10 cellular contexts compared by ENCODE assay signal in genomic region chrX:123835661-123836371, GRCh38. TPM values are rescaled to one million over a fixed set of nuclear protein-coding genes. Genes with fewer than 3 reads are reported as not detected.
DNase-seq lines count a peak whose midpoint lies in the region; ATAC-seq and TF ChIP-seq lines count a peak whose summit lies in the region.
"Had no signal": no experiment of that assay in that cellular context is flagged by ENCODE, and none has a peak within 500 bp of the region (broad histone marks: within the 10 kb centered on the region; RNA-seq: fewer than 3 reads in every experiment).

No MANE protein-coding gene starts in this region.

- H3K9ac ChIP-seq in BLaER1 treated with 17β-estradiol and CSF1 and Interleukin-3, amounts not matched to agents 10 nM and 100 nM = 0 out of 22 replicates have a peak overlapping the region, but pooled peaks of 1 of the 11 experiments have one; percentile 18
- 0 out of 2 replicates have a peak overlapping the region, but pooled peaks have one; percentile 17 for H3K9ac ChIP-seq in HCT116 (ENCODE audit: low read length)

- H3K9me2 ChIP-seq in HCT116 (ENCODE audit: insufficient read depth) = no peaks in the 10 kb centered on the region

- H3K36me3 ChIP-seq in BLaER1 treated with 17β-estradiol and CSF1 and Interleukin-3, amounts not matched to agents 10 nM and 100 nM = no peaks in the 10 kb centered on the region
- no peaks in the 10 kb centered on the region for H3K36me3 ChIP-seq in HCT116 (ENCODE audit: control insufficient read depth in 1 of 2, insufficient read depth in 2 of 2, low read length in 2 of 2)

- peak; percentile 14; the same call in 1 of the 2 replicates for TF ChIP-seq RAD21 in HCT116 (IDR thresholded peaks at IDR 0.05; ENCODE audit: low read depth)

- no peaks in the 10 kb centered on the region for H3K36me3 Mint-ChIP-seq in T-helper 2 cell treated with Interferon-gamma antibody and Interleukin-4, amounts not matched to agents 5 μg/mL and 100 μg/mL, for 36 hours (ENCODE audit: low read depth)

- H2AFZ ChIP-seq in HCT116 (ENCODE audit: low read depth, low read length, poor library complexity, severe bottlenecking) = no peak overlapping the region

- CTCF ChIA-PET in HCT116 (lab: Charles Lee) = interaction anchor here (0.6 to 6.9 kb wide), 3 partner anchors 29 to 141 kb away, joined by 3 to 56 read pairs (median 5); no protein-coding TSS in a partner anchor

- no peak overlapping the region for H3K27ac Mint-ChIP-seq in T-helper 2 cell treated with Interferon-gamma antibody and Interleukin-4, amounts not matched to agents 5 μg/mL and 100 μg/mL, for 36 hours

- H3K4me3 ChIP-seq in BLaER1 treated with 17β-estradiol and CSF1 and Interleukin-3, amounts not matched to agents 10 nM and 100 nM = no peak overlapping the region
- H3K4me3 ChIP-seq in HCT116 (replicated peaks in 1 of 2; ENCODE audit: low read depth in 1 of 2, low read length in 2 of 2) = peak overlapping the region in 1 of 2 experiments; percentile 20; a peak in 1 of 4 replicates

- no TSS peak for BruUV-seq in HCT116 (replicated peaks; lab: Mats Ljungman, UMichigan)

- peak; percentile 67 for ATAC-seq in HCT116
- no peak for ATAC-seq in HG03045 (IDR thresholded peaks at IDR 0.05; ENCODE audit: unreplicated experiment)
- no peak for ATAC-seq in GM21367 (IDR thresholded peaks at IDR 0.05; ENCODE audit: unreplicated experiment)

- TF ChIP-seq CTCF in HCT116 (IDR thresholded peaks at IDR 0.05 in 2 of 3, conservative IDR thresholded peaks at IDR 0.05 in 1 of 3; ENCODE audit: borderline replicate concordance in 1 of 3, insufficient read depth in 1 of 3, low read depth in 2 of 3, low read length in 2 of 3) = no peak

- H3K79me2 ChIP-seq in HCT116 (ENCODE audit: insufficient read depth, low read length) = no peaks in the 10 kb centered on the region

- H3K27ac ChIP-seq in BLaER1 treated with 17β-estradiol and CSF1 and Interleukin-3, amounts not matched to agents 10 nM and 100 nM = peak overlapping the region in 3 of 11 experiments; percentile 18 to 37 (median 21); a peak in 2 of 22 replicates
- no peak overlapping the region for H3K27ac ChIP-seq in HCT116 (ENCODE audit: low read depth, low read length)

- H3K4me1 ChIP-seq in BLaER1 treated with 17β-estradiol and CSF1 and Interleukin-3, amounts not matched to agents 10 nM and 100 nM = peaks cover 7 to 42% (median 24%) of the 10 kb centered on the region in 10 experiments; a peak in 19 of 20 replicates
- H3K4me1 ChIP-seq in HCT116 (ENCODE audit: control insufficient read depth in 1 of 2, insufficient read depth in 2 of 2, low read length in 2 of 2) = peaks cover 9 to 16% of the 10 kb centered on the region in 2 experiments

- no peaks in the 10 kb centered on the region for H3K27me3 ChIP-seq in BLaER1 treated with 17β-estradiol and CSF1 and Interleukin-3, amounts not matched to agents 10 nM and 100 nM
- H3K27me3 ChIP-seq in HCT116 (ENCODE audit: insufficient read depth, low read length) = no peaks in the 10 kb centered on the region

- intact Hi-C loops in HCT116 (cut with micrococcal nuclease) = no loop called here

- POLR2A ChIA-PET in HCT116 (lab: Charles Lee) = no interaction called here

- H3K4me2 ChIP-seq in BLaER1 treated with 17β-estradiol and CSF1 and Interleukin-3, amounts not matched to agents 10 nM and 100 nM = peak overlapping the region in 6 of 11 experiments; percentile 7 to 69 (median 44); a peak in 11 of 22 replicates
- H3K4me2 ChIP-seq in HCT116 (ENCODE audit: low read length) = peak overlapping the region; percentile 64

- no peaks in the 10 kb centered on the region for H3K9me3 ChIP-seq in BLaER1 treated with 17β-estradiol and CSF1 and Interleukin-3, amounts not matched to agents 10 nM and 100 nM (replicated peaks in 1 of 11)
- H3K9me3 ChIP-seq in HCT116 (ENCODE audit: control insufficient read depth in 1 of 2, insufficient read depth in 1 of 2, low read depth in 1 of 2, low read length in 2 of 2) = no peaks in the 10 kb centered on the region

- RAD21 ChIA-PET in HCT116 (lab: Charles Lee; ENCODE audit: low non-redundant PET in 1 of 2, low total read pairs in 2 of 2, uncharacterized antibody in 2 of 2, unreplicated experiment in 2 of 2) = interaction anchor here in 1 of 2 experiments (1.1 kb wide), 1 partner anchor 141 kb away, joined by 4 read pairs; no protein-coding TSS in a partner anchor

- no peak overlapping the region for H3K4me3 Mint-ChIP-seq in T-helper 2 cell treated with Interferon-gamma antibody and Interleukin-4, amounts not matched to agents 5 μg/mL and 100 μg/mL, for 36 hours

- peak; percentile 59 for DNase-seq in HCT116 (ENCODE audit: low read depth, low spot score)
- DNase-seq in T-helper 2 cell treated with Interferon-gamma antibody and Interleukin-4, amounts not matched to agents 5 μg/mL and 100 μg/mL, for 36 hours (ENCODE audit: low spot score) = peak; percentile 37
- peak; percentile 45 for DNase-seq in hepatic stellate cell (ENCODE audit: low spot score)
- DNase-seq in NCI-H748 treated with DMSO at 0.1 percent for 48 hours (lab: John Stamatoyannopoulos, UW) = no peak
- no peak for DNase-seq in NCI-H1436 treated with DMSO at 0.1 percent for 48 hours (lab: John Stamatoyannopoulos, UW)
- DNase-seq: foreskin melanocyte, NCI-H2029 had no signal

- no peaks in the 10 kb centered on the region for H3K9me3 Mint-ChIP-seq in T-helper 2 cell treated with Interferon-gamma antibody and Interleukin-4, amounts not matched to agents 5 μg/mL and 100 μg/mL, for 36 hours

- no peaks in the 10 kb centered on the region for H4K20me1 ChIP-seq in BLaER1 treated with 17β-estradiol and CSF1 and Interleukin-3, amounts not matched to agents 10 nM and 100 nM
- no peaks in the 10 kb centered on the region for H4K20me1 ChIP-seq in HCT116 (ENCODE audit: insufficient read depth)

- no peak for TF ChIP-seq POLR2A in HCT116 (IDR thresholded peaks at IDR 0.05; ENCODE audit: borderline replicate concordance, extremely low read depth, insufficient read depth, insufficient read length)

- no peaks in the 10 kb centered on the region for H3K4me1 Mint-ChIP-seq in T-helper 2 cell treated with Interferon-gamma antibody and Interleukin-4, amounts not matched to agents 5 μg/mL and 100 μg/mL, for 36 hours (ENCODE audit: low read depth)

- H3K27me3 Mint-ChIP-seq in T-helper 2 cell treated with Interferon-gamma antibody and Interleukin-4, amounts not matched to agents 5 μg/mL and 100 μg/mL, for 36 hours (ENCODE audit: low read depth) = peaks cover 2% of the 10 kb centered on the region

TF ChIP-seq in HCT116, 20 proteins besides CTCF, POLR2A, EP300 and RAD21:
- TF ChIP-seq, protein P1, sequence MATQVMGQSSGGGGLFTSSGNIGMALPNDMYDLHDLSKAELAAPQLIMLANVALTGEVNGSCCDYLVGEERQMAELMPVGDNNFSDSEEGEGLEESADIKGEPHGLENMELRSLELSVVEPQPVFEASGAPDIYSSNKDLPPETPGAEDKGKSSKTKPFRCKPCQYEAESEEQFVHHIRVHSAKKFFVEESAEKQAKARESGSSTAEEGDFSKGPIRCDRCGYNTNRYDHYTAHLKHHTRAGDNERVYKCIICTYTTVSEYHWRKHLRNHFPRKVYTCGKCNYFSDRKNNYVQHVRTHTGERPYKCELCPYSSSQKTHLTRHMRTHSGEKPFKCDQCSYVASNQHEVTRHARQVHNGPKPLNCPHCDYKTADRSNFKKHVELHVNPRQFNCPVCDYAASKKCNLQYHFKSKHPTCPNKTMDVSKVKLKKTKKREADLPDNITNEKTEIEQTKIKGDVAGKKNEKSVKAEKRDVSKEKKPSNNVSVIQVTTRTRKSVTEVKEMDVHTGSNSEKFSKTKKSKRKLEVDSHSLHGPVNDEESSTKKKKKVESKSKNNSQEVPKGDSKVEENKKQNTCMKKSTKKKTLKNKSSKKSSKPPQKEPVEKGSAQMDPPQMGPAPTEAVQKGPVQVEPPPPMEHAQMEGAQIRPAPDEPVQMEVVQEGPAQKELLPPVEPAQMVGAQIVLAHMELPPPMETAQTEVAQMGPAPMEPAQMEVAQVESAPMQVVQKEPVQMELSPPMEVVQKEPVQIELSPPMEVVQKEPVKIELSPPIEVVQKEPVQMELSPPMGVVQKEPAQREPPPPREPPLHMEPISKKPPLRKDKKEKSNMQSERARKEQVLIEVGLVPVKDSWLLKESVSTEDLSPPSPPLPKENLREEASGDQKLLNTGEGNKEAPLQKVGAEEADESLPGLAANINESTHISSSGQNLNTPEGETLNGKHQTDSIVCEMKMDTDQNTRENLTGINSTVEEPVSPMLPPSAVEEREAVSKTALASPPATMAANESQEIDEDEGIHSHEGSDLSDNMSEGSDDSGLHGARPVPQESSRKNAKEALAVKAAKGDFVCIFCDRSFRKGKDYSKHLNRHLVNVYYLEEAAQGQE (IDR thresholded peaks at IDR 0.05; ENCODE audit: low read depth) = no peak
- TF ChIP-seq CEBPB (IDR thresholded peaks at IDR 0.05; ENCODE audit: low read depth) = peak; percentile 55; the same call in 1 of the 2 replicates
- TF ChIP-seq FOSL1 (IDR thresholded peaks at IDR 0.05; ENCODE audit: low read depth) = peak; percentile 85
- no peak for TF ChIP-seq ZFX (IDR thresholded peaks at IDR 0.05)
- peak; percentile 51 for TF ChIP-seq SP1 (IDR thresholded peaks at IDR 0.05; ENCODE audit: low read depth)
- TF ChIP-seq CBX3 (IDR thresholded peaks at IDR 0.05; ENCODE audit: low read depth) = peak; percentile 27; the same call in 1 of the 2 replicates
- peak; percentile 40; the same call in 1 of the 2 replicates for TF ChIP-seq SRF (IDR thresholded peaks at IDR 0.05; ENCODE audit: low read depth)
- TF ChIP-seq SIN3A (IDR thresholded peaks at IDR 0.05; ENCODE audit: low read depth) = 0 out of 2 replicates have a peak, but pooled peaks have one; percentile 43
- no peak for TF ChIP-seq ATF3 (IDR thresholded peaks at IDR 0.05)
- TF ChIP-seq ELF1 (IDR thresholded peaks at IDR 0.05; ENCODE audit: borderline replicate concordance, low read depth) = no peak
- peak; percentile 42; the same call in 1 of the 2 replicates for TF ChIP-seq MAX (IDR thresholded peaks at IDR 0.05)
- peak; percentile 77 for TF ChIP-seq JUND (IDR thresholded peaks at IDR 0.05)
- TF ChIP-seq ZNF274 (IDR thresholded peaks at IDR 0.05; ENCODE audit: low read depth, low read length) = no peak

RNA-seq across cellular contexts. Expression of gene XIAP, which starts 24.0 kb away (rescaled TPM):
- 41.0 TPM for total RNA-seq in HCT116 (2021; ENCODE audit: unreplicated experiment)
- polyA plus RNA-seq in HCT116 (2012) = 12.3 and 21.7 TPM in 2 replicates

Comparison
In these comparisons a context has a peak if more than half of its experiments do, and no peak if none do; other contexts are left out.
1. DNase-seq: peak in HCT116 (single experiment), T-helper 2 cell treated with Interferon-gamma antibody and Interleukin-4, amounts not matched to agents 5 μg/mL and 100 μg/mL, for 36 hours (single experiment) and hepatic stellate cell (single experiment); none in NCI-H748 treated with DMSO at 0.1 percent for 48 hours (single experiment) and NCI-H1436 treated with DMSO at 0.1 percent for 48 hours (single experiment).